Comparison of ENCODE assay signal across 12 cellular contexts in genomic region chr17:2844386-2844785, GRCh38. TPM values are rescaled to one million over a fixed set of nuclear protein-coding genes. Genes with fewer than 3 reads are reported as not detected.
A peak's percentile ranks its signal among the peaks of the same experiment; 100 is the strongest.
DNase-seq lines count a peak whose midpoint lies in the region; ATAC-seq, FAIRE-seq and TF ChIP-seq lines count a peak whose summit lies in the region.
"Had no signal": no experiment of that assay in that cellular context is flagged by ENCODE, and none has a peak within 500 bp of the region (broad histone marks: within the 10 kb centered on the region; RNA-seq: fewer than 3 reads in every experiment).

No MANE protein-coding gene starts in this region.

- H3K36me3 Mint-ChIP-seq in GM23338 (ENCODE audit: low read depth) = no peaks in the 10 kb centered on the region

- DNase-seq in COR-L47 (lab: John Stamatoyannopoulos, UW) = peak; percentile 65
- DNase-seq in GM23338 (ENCODE audit: low spot score) = peak; percentile 62
- peak; percentile 55 to 73 for DNase-seq in SJCRH30
- DNase-seq in tibial artery = no peak
- no peak for DNase-seq in NCI-H1048 (lab: John Stamatoyannopoulos, UW)
- DNase-seq: activated CD4-positive, CD25-positive, alpha-beta regulatory T cell; dorsolateral prefrontal cortex; lower lobe of right lung; trophoblast cell had no signal

- H3K4me1 ChIP-seq in GM23338 (ENCODE audit: insufficient read depth) (peaks cover 34% of the 10 kb centered on the region), SJCRH30 (peaks cover 8% of the 10 kb centered on the region), tibial artery (peaks cover 0 to 7% (median 1%) of the 10 kb centered on the region in 4 donors)

- peaks cover 10% of the 10 kb centered on the region for H3K27me3 Mint-ChIP-seq in GM23338 (ENCODE audit: insufficient read depth, low read depth, poor library complexity)

- H3K9me3 ChIP-seq in SJCRH30 (replicated peaks) (no peaks in the 10 kb centered on the region), tibial artery (no peaks in the 10 kb centered on the region)
- H3K9me3 ChIP-seq: lower lobe of right lung had no signal

- peaks cover 24% of the 10 kb centered on the region for H3K4me1 Mint-ChIP-seq in GM23338

- H4K20me1 ChIP-seq in GM23338 (replicated peaks; ENCODE audit: insufficient read depth) = no peaks in the 10 kb centered on the region; the same call in 1 of the 2 replicates

- H3K27me3 ChIP-seq in GM23338 (ENCODE audit: insufficient read depth) (no peaks in the 10 kb centered on the region), SJCRH30 (no peaks in the 10 kb centered on the region), tibial artery (peaks cover 0 to 35% of the 10 kb centered on the region in 2 donors)

- peak overlapping the region; percentile 33; the same call in 1 of the 2 replicates for H3K27ac Mint-ChIP-seq in GM23338

- H3K36me3 ChIP-seq in GM23338 (ENCODE audit: insufficient read depth) (no peaks in the 10 kb centered on the region), SJCRH30 (no peaks in the 10 kb centered on the region), tibial artery (no peaks in the 10 kb centered on the region)
- H3K36me3 ChIP-seq: lower lobe of right lung had no signal

- FAIRE-seq in islet of Langerhans (lab: Jason Lieb, UNC) = peak; percentile 94

- TF ChIP-seq CTCF in GM23338 (conservative IDR thresholded peaks at IDR 0.05; ENCODE audit: low read depth in 2 of 2) (0 out of 4 replicates have a peak, but pooled peaks of 1 of the 2 experiments have one; percentile 18), tibial artery (IDR thresholded peaks at IDR 0.05) (no peak)

- H3K4me2 ChIP-seq in GM23338 = no peak overlapping the region

- H3K79me2 ChIP-seq in GM23338 (replicated peaks; ENCODE audit: insufficient read depth) = no peaks in the 10 kb centered on the region

- no peak overlapping the region for H3K4me3 Mint-ChIP-seq in GM23338

- H2AFZ ChIP-seq in GM23338 = no peak overlapping the region

- H3K9me3 Mint-ChIP-seq in GM23338 = no peaks in the 10 kb centered on the region

- H3K27ac ChIP-seq in GM23338 (ENCODE audit: low read depth) (peak overlapping the region; percentile 77; the same call in 1 of the 2 replicates), SJCRH30 (no peak overlapping the region), tibial artery (no peak overlapping the region)
- H3K27ac ChIP-seq: dorsolateral prefrontal cortex, lower lobe of right lung had no signal

- H3K9me2 ChIP-seq in GM23338 (ENCODE audit: insufficient read depth) = no peaks in the 10 kb centered on the region

- H3F3A ChIP-seq in GM23338 (replicated peaks; ENCODE audit: low read depth) = no peaks in the 10 kb centered on the region

- H3K4me3 ChIP-seq in GM23338 (no peak overlapping the region), SJCRH30 (no peak overlapping the region), tibial artery (no peak overlapping the region)
- H3K4me3 ChIP-seq: dorsolateral prefrontal cortex, lower lobe of right lung had no signal

- intact Hi-C loops in tibial artery (cut with DNase I; ENCODE audit: low total_unique reads) = no loop called here

- ATAC-seq in GM23338 = peak; percentile 40
- no peak for ATAC-seq in SK-N-SH treated with all-trans-retinoic acid at 6 μM for 48 hours
- no peak for ATAC-seq in activated CD4-positive, CD25-positive, alpha-beta regulatory T cell treated with anti-CD3 and anti-CD28 coated beads, Interleukin-2, amount 50 U/mL, for 24 hours
- ATAC-seq: lower lobe of right lung had no signal

TF ChIP-seq in SK-N-SH treated with all-trans-retinoic acid at 6 μM for 48 hours, 23 proteins besides CTCF, POLR2A, EP300 and RAD21:
- TF ChIP-seq PPARA (CRISPR knock-in tag; IDR thresholded peaks at IDR 0.05; ENCODE audit: borderline replicate concordance) (no peak), PATZ1 (CRISPR knock-in tag; IDR thresholded peaks at IDR 0.05; ENCODE audit: borderline replicate concordance) (no peak), GLIS3 (CRISPR knock-in tag; IDR thresholded peaks at IDR 0.05) (no peak), ZC3H10 (CRISPR knock-in tag; IDR thresholded peaks at IDR 0.05) (no peak), ZFP3 (CRISPR knock-in tag; IDR thresholded peaks at IDR 0.05) (no peak), ZNF8 (CRISPR knock-in tag; IDR thresholded peaks at IDR 0.05) (no peak), TCF4 (CRISPR knock-in tag; IDR thresholded peaks at IDR 0.05; ENCODE audit: borderline replicate concordance) (no peak), SNAI2 (CRISPR knock-in tag; IDR thresholded peaks at IDR 0.05) (no peak), ARNTL (CRISPR knock-in tag; IDR thresholded peaks at IDR 0.05; ENCODE audit: borderline replicate concordance, low read depth) (no peak), CREB5 (CRISPR knock-in tag; IDR thresholded peaks at IDR 0.05; ENCODE audit: low read depth) (no peak), ISL1 (CRISPR knock-in tag; IDR thresholded peaks at IDR 0.05) (no peak), ZFP30 (CRISPR knock-in tag; IDR thresholded peaks at IDR 0.05) (no peak), ZNF565 (CRISPR knock-in tag; conservative IDR thresholded peaks at IDR 0.05; ENCODE audit: low read depth) (no peak), TOX (CRISPR knock-in tag; IDR thresholded peaks at IDR 0.05; ENCODE audit: borderline replicate concordance) (no peak), RARB (CRISPR knock-in tag; IDR thresholded peaks at IDR 0.05) (no peak), ESRRG (CRISPR knock-in tag; IDR thresholded peaks at IDR 0.05) (no peak)

RNA-seq across cellular contexts. Expression of gene RAP1GAP2, which starts 48.1 kb away (rescaled TPM):
- total RNA-seq in GM23338 (2014; rRNA removed; shearing (Covaris generic)) = 40.3 and 46.1 TPM in 2 replicates
- polyA plus RNA-seq in GM23338 (2016; fragmentation: Nextera tagmentation; extraction: Ambion mirVana) = 17.8 and 18.6 TPM in 2 replicates
- total RNA-seq in SJCRH30 (2014; rRNA removed; shearing (Covaris generic)) = 6.0 and 7.4 TPM in 2 replicates

Comparison
In these comparisons a context has a peak if more than half of its experiments do, and no peak if none do; other contexts are left out.
1. DNase-seq: peak in COR-L47 (single experiment), GM23338 (single experiment) and SJCRH30 (2 of 2); none in tibial artery (0 of 2) and NCI-H1048 (single experiment).